8 cellular contexts compared by ENCODE assay signal in the genomic region with DNA sequence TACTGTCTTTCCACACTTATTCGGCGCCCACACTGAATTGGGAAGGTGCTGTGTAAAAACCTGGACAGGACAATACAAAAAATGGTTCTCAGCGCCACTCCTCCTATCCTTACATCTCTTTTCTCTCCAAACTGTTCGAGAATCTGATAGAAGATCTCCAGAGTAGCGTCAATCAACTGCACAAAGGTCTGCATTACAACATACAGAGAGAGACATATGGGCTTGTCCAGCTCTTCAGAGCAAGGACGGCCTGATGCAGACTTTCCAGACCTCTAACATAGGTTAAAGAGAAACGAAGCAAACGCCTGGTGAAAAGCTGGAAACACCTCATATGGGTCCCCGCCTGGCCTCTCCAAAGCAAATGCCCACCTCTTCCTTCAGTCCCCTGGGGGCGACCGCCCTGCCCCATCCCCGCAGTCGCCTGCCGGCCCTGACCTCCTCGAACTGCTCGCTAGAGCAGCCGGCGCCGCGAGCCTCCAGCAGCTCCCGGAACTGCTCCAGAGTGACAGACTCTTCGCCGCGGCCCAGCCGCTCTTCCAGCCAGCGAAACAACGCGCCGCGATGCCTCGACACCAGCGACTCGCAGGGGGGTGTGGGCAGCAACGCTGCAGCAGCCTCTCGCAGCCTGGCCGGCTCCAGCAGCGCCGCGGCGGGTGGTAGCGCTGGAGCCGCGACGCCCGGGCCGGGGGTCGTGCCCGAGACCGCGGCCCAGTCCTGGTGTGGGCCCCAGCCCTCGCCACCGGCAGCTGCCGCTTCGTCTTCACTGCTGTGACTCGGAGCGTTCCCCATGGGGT. TPM values are rescaled to one million over a fixed set of nuclear protein-coding genes. Genes with fewer than 3 reads are reported as not detected.
DNase-seq lines count a peak whose midpoint lies in the region; ATAC-seq and TF ChIP-seq lines count a peak whose summit lies in the region.

No MANE protein-coding gene starts in this region.

- no peaks in the 10 kb centered on the region for H3K36me3 ChIP-seq in thyroid gland

- H3K27ac ChIP-seq in thyroid gland, result peak overlapping the region; percentile 45 to 99 (median 99)

- H3K4me1 ChIP-seq in thyroid gland, result peaks cover 29 to 38% of the 10 kb centered on the region in 2 donors

- intact Hi-C loops in activated CD4-positive, alpha-beta T cell treated with anti-CD3 and anti-CD28 coated beads, Interleukin-2, amount 10 ng/mL, durations not matched to agents 24 days and 14 days (cut with micrococcal nuclease), result no loop called here
- intact Hi-C loops in thyroid gland (cut with DNase I), result loop anchor here (5.0 kb wide), 1 partner anchor 225 kb away; the partner anchor contains the start of gene UBE2G1

- ATAC-seq in GM19324 (IDR thresholded peaks at IDR 0.05; ENCODE audit: low FRiP score, unreplicated experiment) (peak; percentile 32), HG03469 (IDR thresholded peaks at IDR 0.05; ENCODE audit: unreplicated experiment) (peak; percentile 14)
- ATAC-seq in naive thymus-derived CD8-positive, alpha-beta T cell, result peak; percentile 10 to 12

- WGBS in thyroid gland, 2 donors, result 7 to 14% methylated on average over 14 to 31 of the region's 56 CpGs

- no peak for TF ChIP-seq POLR2A in thyroid gland (IDR thresholded peaks at IDR 0.05)

- H3K27ac Mint-ChIP-seq in activated CD4-positive, alpha-beta T cell treated with anti-CD3 and anti-CD28 coated beads, Interleukin-2, amount 10 ng/mL, durations not matched to agents 24 days and 14 days, result peak overlapping the region; percentile 100
- peak overlapping the region; percentile 77 to 100 (median 100) for H3K27ac Mint-ChIP-seq in naive thymus-derived CD8-positive, alpha-beta T cell

- H3K4me1 Mint-ChIP-seq in activated CD4-positive, alpha-beta T cell treated with anti-CD3 and anti-CD28 coated beads, Interleukin-2, amount 10 ng/mL, durations not matched to agents 24 days and 14 days, result peaks cover 44% of the 10 kb centered on the region
- H3K4me1 Mint-ChIP-seq in naive thymus-derived CD8-positive, alpha-beta T cell, result peaks cover 24 to 60% (median 58%) of the 10 kb centered on the region in 4 donors

- peak overlapping the region; percentile 99 for H3K4me3 Mint-ChIP-seq in activated CD4-positive, alpha-beta T cell treated with anti-CD3 and anti-CD28 coated beads, Interleukin-2, amount 10 ng/mL, durations not matched to agents 24 days and 14 days
- H3K4me3 Mint-ChIP-seq in naive thymus-derived CD8-positive, alpha-beta T cell, result peak overlapping the region; percentile 98 to 100 (median 99)

- H3K27me3 ChIP-seq in thyroid gland, result no peaks in the 10 kb centered on the region

- no peaks in the 10 kb centered on the region for H3K9me3 Mint-ChIP-seq in activated CD4-positive, alpha-beta T cell treated with anti-CD3 and anti-CD28 coated beads, Interleukin-2, amount 10 ng/mL, durations not matched to agents 24 days and 14 days
- H3K9me3 Mint-ChIP-seq in naive thymus-derived CD8-positive, alpha-beta T cell, result no peaks in the 10 kb centered on the region

- peaks cover 12% of the 10 kb centered on the region for H3K36me3 Mint-ChIP-seq in activated CD4-positive, alpha-beta T cell treated with anti-CD3 and anti-CD28 coated beads, Interleukin-2, amount 10 ng/mL, durations not matched to agents 24 days and 14 days (ENCODE audit: low read depth)
- peaks cover 0 to 14% (median 0%) of the 10 kb centered on the region in 3 donors for H3K36me3 Mint-ChIP-seq in naive thymus-derived CD8-positive, alpha-beta T cell

- H3K27me3 Mint-ChIP-seq in activated CD4-positive, alpha-beta T cell treated with anti-CD3 and anti-CD28 coated beads, Interleukin-2, amount 10 ng/mL, durations not matched to agents 24 days and 14 days, result no peaks in the 10 kb centered on the region
- H3K27me3 Mint-ChIP-seq in naive thymus-derived CD8-positive, alpha-beta T cell, result no peaks in the 10 kb centered on the region

- DNase-seq in AG09309 (ENCODE audit: low read depth) (no peak), epithelial cell of esophagus (ENCODE audit: low read depth) (peak; percentile 43), thyroid gland (peak; percentile 28 to 39), NCI-H187 treated with DMSO at 0.1 percent for 48 hours (lab: John Stamatoyannopoulos, UW) (no peak)
- no peak for DNase-seq in activated CD4-positive, alpha-beta T cell treated with anti-CD3 and anti-CD28 coated beads, Interleukin-2, amount 10 ng/mL, durations not matched to agents 24 days and 14 days
- peak in 2 of 10 donors; percentile 33 to 38 for DNase-seq in naive thymus-derived CD8-positive, alpha-beta T cell

- TF ChIP-seq CTCF in AG09309 (IDR thresholded peaks at IDR 0.05; ENCODE audit: control insufficient read depth, insufficient read depth, low read depth, low read length, missing control alignments) (no peak), epithelial cell of esophagus (IDR thresholded peaks at IDR 0.05; ENCODE audit: insufficient read depth, low read depth, low read length, missing control alignments) (no peak), thyroid gland (IDR thresholded peaks at IDR 0.05) (no peak)

- H3K9me3 ChIP-seq in thyroid gland, result no peaks in the 10 kb centered on the region

- H3K4me3 ChIP-seq in AG09309 (ENCODE audit: control insufficient read depth, low read depth, low read length), result peak overlapping the region; percentile 84
- H3K4me3 ChIP-seq in epithelial cell of esophagus (ENCODE audit: low read length), result peak overlapping the region; percentile 92
- H3K4me3 ChIP-seq in thyroid gland (replicated peaks in 1 of 3), result peak overlapping the region; percentile 30 to 98 (median 67)

- POLR2A ChIA-PET in naive thymus-derived CD8-positive, alpha-beta T cell (lab: Charles Lee), result interaction anchor here (0.5 to 4.1 kb wide), 26 partner anchors 9 to 1741 kb away, joined by 3 to 117 read pairs (median 8); partner anchors contain the start of genes ATP2A3, CAMKK1, DHX33 and HASPIN

RNA-seq across cellular contexts. Expression of gene ZZEF1, which starts 0.5 kb away (rescaled TPM):
- total RNA-seq in activated CD4-positive, alpha-beta T cell treated with anti-CD3 and anti-CD28 coated beads, Interleukin-2, amount 10 ng/mL, durations not matched to agents 24 days and 14 days, result 40.8 and 42.8 TPM in 2 replicates
- total RNA-seq in naive thymus-derived CD8-positive, alpha-beta T cell, result 10 to 100 TPM; 89.2 to 91.2 TPM
- polyA plus RNA-seq in naive thymus-derived CD8-positive, alpha-beta T cell, result 1 to 10 TPM; 3.5 to 7.5 (median 3.7) TPM
- total RNA-seq in thyroid gland, result 100 to 1,000 TPM in 2 of 4 donors, 10 to 100 TPM in 2; 65.0 to 114 (median 88.4) TPM

RNA-seq across cellular contexts. Expression of gene CYB5D2, which starts 0.7 kb away (rescaled TPM):
- total RNA-seq in activated CD4-positive, alpha-beta T cell treated with anti-CD3 and anti-CD28 coated beads, Interleukin-2, amount 10 ng/mL, durations not matched to agents 24 days and 14 days, result 7.1 and 7.7 TPM in 2 replicates
- total RNA-seq in naive thymus-derived CD8-positive, alpha-beta T cell, result 10 to 100 TPM; 11.1 to 13.0 TPM
- polyA plus RNA-seq in naive thymus-derived CD8-positive, alpha-beta T cell, result 10 to 100 TPM; 13.7 to 17.3 (median 17.1) TPM
- 10 to 100 TPM; 45.9 to 62.8 (median 51.6) TPM for total RNA-seq in thyroid gland

Comparison
In these comparisons a context has a peak if more than half of its experiments do, and no peak if none do; other contexts are left out.
1. DNase-seq: peak in epithelial cell of esophagus (single experiment) and thyroid gland (2 of 2); none in AG09309 (single experiment), activated CD4-positive, alpha-beta T cell treated with anti-CD3 and anti-CD28 coated beads, Interleukin-2, amount 10 ng/mL, durations not matched to agents 24 days and 14 days (single experiment) and NCI-H187 treated with DMSO at 0.1 percent for 48 hours (single experiment).
2. Peak in every context shown above with its lines, with median percentiles within 50 percentile points of each other: H3K4me3 ChIP-seq and ATAC-seq.